35 cellular contexts compared by ENCODE assay signal in genomic region chr2:15753233-15753798, GRCh38.
"Had no signal": no experiment of that assay in that cellular context is flagged by ENCODE, and none has a peak within 500 bp of the region (broad histone marks: within the 10 kb centered on the region; RNA-seq: fewer than 3 reads in every experiment).

No MANE protein-coding gene starts in this region.

- H3K27me3 ChIP-seq: body of pancreas, brain microvascular endothelial cell, breast epithelium had no signal

- H3K27ac ChIP-seq: body of pancreas, brain microvascular endothelial cell, breast epithelium, VCaP had no signal

- H3K27me3 Mint-ChIP-seq: activated B cell treated with CpG ODN at 0.5 μM for 24 hours; activated CD4-positive, alpha-beta memory T cell treated with anti-CD3 and anti-CD28 coated beads for 36 hours; activated CD4-positive, alpha-beta T cell treated with anti-CD3 and anti-CD28 coated beads, Interleukin-2, amount 10 ng/mL, durations not matched to agents 24 days and 14 days; activated naive CD8-positive, alpha-beta T cell treated with anti-CD3 and anti-CD28 coated beads, Interleukin-2, amount 10 ng/mL, durations not matched to agents 7 days and 5 days; activated naive CD8-positive, alpha-beta T cell treated with anti-CD3 and anti-CD28 coated beads, Interleukin-2, amount 50 U/mL, for 24 hours had no signal

- H3K9me3 ChIP-seq: body of pancreas, breast epithelium had no signal

- H3K27ac Mint-ChIP-seq: activated B cell treated with CpG ODN at 0.5 μM for 24 hours; activated CD4-positive, alpha-beta memory T cell treated with anti-CD3 and anti-CD28 coated beads for 36 hours; activated CD4-positive, alpha-beta T cell treated with anti-CD3 and anti-CD28 coated beads, Interleukin-2, amount 10 ng/mL, durations not matched to agents 24 days and 14 days; activated CD8-positive, alpha-beta T cell treated with anti-CD3 and anti-CD28 coated beads for 36 hours; activated naive CD4-positive, alpha-beta T cell treated with anti-CD3 and anti-CD28 coated beads for 36 hours; activated naive CD4-positive, alpha-beta T cell treated with anti-CD3 and anti-CD28 coated beads, Interleukin-2, amount 50 U/mL, for 72 hours; activated naive CD8-positive, alpha-beta T cell treated with anti-CD3 and anti-CD28 coated beads, Interleukin-2, amount 10 ng/mL, durations not matched to agents 7 days and 5 days; activated naive CD8-positive, alpha-beta T cell treated with anti-CD3 and anti-CD28 coated beads, Interleukin-2, amount 50 U/mL, for 24 hours; activated T-cell treated with anti-CD3 and anti-CD28 coated beads, Interleukin-2, amount 50 U/mL, for 72 hours; activated T-helper 1 cell treated with anti-CD3 and anti-CD28 coated beads, Interleukin-12 subunit alpha, Interleukin-12 subunit beta, Interleukin-2, Interleukin-4 antibody, amounts not matched to agents 30 ng/mL and 10 ng/mL and 1 ng/mL, durations not matched to agents 14 hours and 24 hours and 36 hours; activated T-helper 17 cell treated with anti-CD3 and anti-CD28 coated beads, Interleukin-2, amount 50 U/mL, for 72 hours; T-helper 1 cell treated with Interleukin-12 subunit alpha and Interleukin-12 subunit beta and Interleukin-4 antibody, amounts not matched to agents 30 μg/mL and 1 μg/mL, for 36 hours; T-helper 2 cell treated with Interferon-gamma antibody and Interleukin-4, amounts not matched to agents 5 μg/mL and 100 μg/mL, for 36 hours had no signal

- H3K36me3 ChIP-seq: brain microvascular endothelial cell, breast epithelium had no signal

- ATAC-seq: activated CD8-positive, alpha-beta T cell treated with anti-CD3 and anti-CD28 coated beads for 36 hours; activated naive CD4-positive, alpha-beta T cell treated with anti-CD3 and anti-CD28 coated beads, Interleukin-2, amount 50 U/mL, for 72 hours; activated naive CD8-positive, alpha-beta T cell treated with anti-CD3 and anti-CD28 coated beads, Interleukin-2, amount 50 U/mL, for 24 hours; activated T-cell treated with anti-CD3 and anti-CD28 coated beads, Interleukin-2, amount 50 U/mL, for 4 hours; activated T-cell treated with anti-CD3 and anti-CD28 coated beads, Interleukin-2, amount 50 U/mL, for 72 hours; activated T-helper 17 cell treated with anti-CD3 and anti-CD28 coated beads, Interleukin-2, amount 50 U/mL, for 72 hours; body of pancreas had no signal

- DNase-seq: activated B cell treated with CpG ODN at 0.5 μM for 24 hours; activated CD4-positive, alpha-beta memory T cell treated with anti-CD3 and anti-CD28 coated beads for 36 hours; activated CD4-positive, alpha-beta T cell treated with anti-CD3 and anti-CD28 coated beads for 4 hours; activated CD4-positive, alpha-beta T cell treated with anti-CD3 and anti-CD28 coated beads, Interleukin-2, amount 10 ng/mL, durations not matched to agents 24 days and 14 days; activated CD4-positive, alpha-beta T cell treated with anti-CD3 and anti-CD28 coated beads, Interleukin-2, amount 50 U/mL, for 1 hour; activated CD4-positive, alpha-beta T cell treated with anti-CD3 and anti-CD28 coated beads, Interleukin-2, amount 50 U/mL, for 4 hours; activated CD4-positive, CD25-positive, alpha-beta regulatory T cell treated with anti-CD3 and anti-CD28 coated beads, Interleukin-2, amount 50 U/mL, for 72 hours; activated CD8-positive, alpha-beta memory T cell treated with anti-CD3 and anti-CD28 coated beads, Interleukin-2, amount 50 U/mL, for 4 hours; activated CD8-positive, alpha-beta T cell treated with anti-CD3 and anti-CD28 coated beads for 36 hours; activated effector memory CD4-positive, alpha-beta T cell treated with anti-CD3 and anti-CD28 coated beads, Interleukin-2, amount 50 U/mL, for 16 hours; activated gamma-delta T cell treated with Interleukin-2 at 50 U/mL for 16 hours; activated naive CD4-positive, alpha-beta T cell; activated naive CD4-positive, alpha-beta T cell treated with anti-CD3 and anti-CD28 coated beads for 36 hours; activated naive CD4-positive, alpha-beta T cell treated with anti-CD3 and anti-CD28 coated beads, Interleukin-2, amount 50 U/mL, for 16 hours; activated naive CD8-positive, alpha-beta T cell treated with anti-CD3 and anti-CD28 coated beads, Interleukin-2, amount 10 ng/mL, durations not matched to agents 7 days and 5 days; activated naive CD8-positive, alpha-beta T cell treated with anti-CD3 and anti-CD28 coated beads, Interleukin-2, amount 50 U/mL, for 24 hours; activated T-cell treated with anti-CD3 and anti-CD28 coated beads for 4 hours; activated T-cell treated with anti-CD3 and anti-CD28 coated beads, Interleukin-2, amount 50 U/mL, for 1 hour; activated T-cell treated with anti-CD3 and anti-CD28 coated beads, Interleukin-2, amount 50 U/mL, for 4 hours; activated T-cell treated with anti-CD3 and anti-CD28 coated beads, Interleukin-2, amount 50 U/mL, for 72 hours; aorta; body of pancreas; brain microvascular endothelial cell; central memory CD4-positive, alpha-beta T cell; SW 1271; T-helper 1 cell; T-helper 2 cell; T-helper 9 cell had no signal

- H3K9me3 Mint-ChIP-seq: activated B cell treated with CpG ODN at 0.5 μM for 24 hours; activated CD4-positive, alpha-beta memory T cell treated with anti-CD3 and anti-CD28 coated beads for 36 hours; activated CD4-positive, alpha-beta T cell treated with anti-CD3 and anti-CD28 coated beads, Interleukin-2, amount 10 ng/mL, durations not matched to agents 24 days and 14 days; activated CD8-positive, alpha-beta T cell treated with anti-CD3 and anti-CD28 coated beads for 36 hours; activated naive CD4-positive, alpha-beta T cell treated with anti-CD3 and anti-CD28 coated beads for 36 hours; activated naive CD4-positive, alpha-beta T cell treated with anti-CD3 and anti-CD28 coated beads, Interleukin-2, amount 50 U/mL, for 72 hours; activated naive CD8-positive, alpha-beta T cell treated with anti-CD3 and anti-CD28 coated beads, Interleukin-2, amount 50 U/mL, for 24 hours; activated T-cell treated with anti-CD3 and anti-CD28 coated beads, Interleukin-2, amount 50 U/mL, for 4 hours; activated T-cell treated with anti-CD3 and anti-CD28 coated beads, Interleukin-2, amount 50 U/mL, for 72 hours; activated T-helper 1 cell treated with anti-CD3 and anti-CD28 coated beads, Interleukin-12 subunit alpha, Interleukin-12 subunit beta, Interleukin-2, Interleukin-4 antibody, amounts not matched to agents 30 ng/mL and 10 ng/mL and 1 ng/mL, durations not matched to agents 14 hours and 24 hours and 36 hours; activated T-helper 17 cell treated with anti-CD3 and anti-CD28 coated beads, Interleukin-2, amount 50 U/mL, for 72 hours; T-helper 1 cell treated with Interleukin-12 subunit alpha and Interleukin-12 subunit beta and Interleukin-4 antibody, amounts not matched to agents 30 μg/mL and 1 μg/mL, for 36 hours; T-helper 2 cell treated with Interferon-gamma antibody and Interleukin-4, amounts not matched to agents 5 μg/mL and 100 μg/mL, for 36 hours had no signal

- H3K4me1 ChIP-seq: body of pancreas, breast epithelium had no signal

- H3K4me3 Mint-ChIP-seq: activated B cell treated with CpG ODN at 0.5 μM for 24 hours; activated CD4-positive, alpha-beta memory T cell treated with anti-CD3 and anti-CD28 coated beads for 36 hours; activated CD4-positive, alpha-beta T cell treated with anti-CD3 and anti-CD28 coated beads, Interleukin-2, amount 10 ng/mL, durations not matched to agents 24 days and 14 days; activated CD8-positive, alpha-beta T cell treated with anti-CD3 and anti-CD28 coated beads for 36 hours; activated naive CD4-positive, alpha-beta T cell treated with anti-CD3 and anti-CD28 coated beads for 36 hours; activated naive CD8-positive, alpha-beta T cell treated with anti-CD3 and anti-CD28 coated beads, Interleukin-2, amount 10 ng/mL, durations not matched to agents 7 days and 5 days; activated naive CD8-positive, alpha-beta T cell treated with anti-CD3 and anti-CD28 coated beads, Interleukin-2, amount 50 U/mL, for 24 hours; activated T-cell treated with anti-CD3 and anti-CD28 coated beads, Interleukin-2, amount 50 U/mL, for 4 hours; activated T-cell treated with anti-CD3 and anti-CD28 coated beads, Interleukin-2, amount 50 U/mL, for 72 hours; activated T-helper 1 cell treated with anti-CD3 and anti-CD28 coated beads, Interleukin-12 subunit alpha, Interleukin-12 subunit beta, Interleukin-2, Interleukin-4 antibody, amounts not matched to agents 30 ng/mL and 10 ng/mL and 1 ng/mL, durations not matched to agents 14 hours and 24 hours and 36 hours; activated T-helper 17 cell treated with anti-CD3 and anti-CD28 coated beads, Interleukin-2, amount 50 U/mL, for 72 hours; T-helper 1 cell treated with Interleukin-12 subunit alpha and Interleukin-12 subunit beta and Interleukin-4 antibody, amounts not matched to agents 30 μg/mL and 1 μg/mL, for 36 hours; T-helper 2 cell treated with Interferon-gamma antibody and Interleukin-4, amounts not matched to agents 5 μg/mL and 100 μg/mL, for 36 hours had no signal

- H3K4me1 Mint-ChIP-seq: activated B cell treated with CpG ODN at 0.5 μM for 24 hours; activated CD4-positive, alpha-beta T cell treated with anti-CD3 and anti-CD28 coated beads, Interleukin-2, amount 10 ng/mL, durations not matched to agents 24 days and 14 days; activated naive CD8-positive, alpha-beta T cell treated with anti-CD3 and anti-CD28 coated beads, Interleukin-2, amount 10 ng/mL, durations not matched to agents 7 days and 5 days; activated naive CD8-positive, alpha-beta T cell treated with anti-CD3 and anti-CD28 coated beads, Interleukin-2, amount 50 U/mL, for 24 hours; activated T-helper 17 cell treated with anti-CD3 and anti-CD28 coated beads, Interleukin-2, amount 50 U/mL, for 72 hours had no signal

- H3K4me3 ChIP-seq: body of pancreas, breast epithelium had no signal

- H3K36me3 Mint-ChIP-seq: activated CD4-positive, alpha-beta memory T cell treated with anti-CD3 and anti-CD28 coated beads for 36 hours; activated naive CD4-positive, alpha-beta T cell treated with anti-CD3 and anti-CD28 coated beads, Interleukin-2, amount 50 U/mL, for 72 hours; activated naive CD8-positive, alpha-beta T cell treated with anti-CD3 and anti-CD28 coated beads, Interleukin-2, amount 10 ng/mL, durations not matched to agents 7 days and 5 days had no signal
